In genomic region chr7:50068026-50068425, GRCh38 we compare ENCODE assay signal across 9 cellular contexts. TPM values are rescaled to one million over a fixed set of nuclear protein-coding genes. Genes with fewer than 3 reads are reported as not detected.
DNase-seq lines count a peak whose midpoint lies in the region; ATAC-seq, FAIRE-seq and TF ChIP-seq lines count a peak whose summit lies in the region.
"Had no signal": no experiment of that assay in that cellular context is flagged by ENCODE, and none has a peak within 500 bp of the region (broad histone marks: within the 10 kb centered on the region; RNA-seq: fewer than 3 reads in every experiment).

No MANE protein-coding gene starts in this region.

- no peak overlapping the region for H3K27ac Mint-ChIP-seq in Caco-2 (ENCODE audit: unreplicated experiment)

- DNase-seq in Caco-2 (peak in 1 of 2 experiments; percentile 8), colonic mucosa (peak; percentile 27), pancreas (peak in 3 of 6 donors; percentile 21 to 47 (median 31)), SW 1271 (lab: John Stamatoyannopoulos, UW) (no peak), GM10248 (ENCODE audit: extremely low spot score) (no peak)

- BruUV-seq in Caco-2 (replicated peaks; lab: Mats Ljungman, UMichigan): no TSS peak

- H3K36me3 ChIP-seq in Caco-2 (ENCODE audit: control insufficient read depth, insufficient read depth, low read length): no peaks in the 10 kb centered on the region
- no peaks in the 10 kb centered on the region; the same call in 1 of the 2 replicates for H3K36me3 ChIP-seq in OCI-LY1 (ENCODE audit: insufficient read depth, low read length)
- H3K36me3 ChIP-seq in colonic mucosa: no peaks in the 10 kb centered on the region
- H3K36me3 ChIP-seq in pancreas: no peaks in the 10 kb centered on the region

- H3K4me2 ChIP-seq in OCI-LY1 (ENCODE audit: low read length): no peak overlapping the region

- H3F3A ChIP-seq in OCI-LY1 (ENCODE audit: insufficient read depth, low read length): no peaks in the 10 kb centered on the region

- peaks cover 15% of the 10 kb centered on the region for H3K36me3 Mint-ChIP-seq in Caco-2 (ENCODE audit: insufficient read depth, unreplicated experiment)

- H3K4me3 ChIP-seq in Caco-2 (ENCODE audit: low read depth, low read length) (no peak overlapping the region), OCI-LY1 (ENCODE audit: low read depth, low read length, poor library complexity, severe bottlenecking) (no peak overlapping the region), colonic mucosa (no peak overlapping the region), pancreas (peak overlapping the region in 2 of 4 donors; percentile 43 to 51)

- intact Hi-C loops in Caco-2 (cut with micrococcal nuclease; ENCODE audit: unreplicated experiment) (no loop called here), colonic mucosa (cut with DNase I) (no loop called here), pancreas (cut with DNase I) (no loop called here)

- POLR2A ChIA-PET in Caco-2 (lab: Charles Lee): no interaction called here
- POLR2A ChIA-PET in GM10248 (lab: Yijun Ruan, JAX): no interaction called here

- H3K9me2 ChIP-seq in OCI-LY1 (ENCODE audit: low read depth, low read length): no peaks in the 10 kb centered on the region

- H3K4me1 Mint-ChIP-seq in Caco-2 (ENCODE audit: low read depth, unreplicated experiment): peaks cover 22% of the 10 kb centered on the region

- TF ChIP-seq CTCF in Caco-2 (IDR thresholded peaks at IDR 0.05; ENCODE audit: insufficient read depth in 1 of 2, low read depth in 1 of 2, low read length in 1 of 2, severe bottlenecking in 1 of 2, unreplicated experiment in 1 of 2) (peak in 1 of 2 experiments; percentile 38), OCI-LY1 (IDR thresholded peaks at IDR 0.05; ENCODE audit: low read length) (peak; percentile 29; the same call in 1 of the 2 replicates), colonic mucosa (IDR thresholded peaks at IDR 0.05) (peak; percentile 38), pancreas (IDR thresholded peaks at IDR 0.05) (peak in 3 of 4 donors; percentile 17 to 47 (median 33)), GM10248 (IDR thresholded peaks at IDR 0.05; ENCODE audit: control extremely low read depth, extremely low read depth, low read depth, missing control alignments) (no peak)

- H3K27me3 ChIP-seq in Caco-2 (replicated peaks; ENCODE audit: control insufficient read depth, insufficient read depth, low read length) (no peaks in the 10 kb centered on the region), OCI-LY1 (ENCODE audit: insufficient read depth, low read length) (no peaks in the 10 kb centered on the region), colonic mucosa (no peaks in the 10 kb centered on the region), pancreas (no peaks in the 10 kb centered on the region)

- CTCF ChIA-PET in Caco-2 (lab: Charles Lee) (interaction anchor here (0.6 to 0.7 kb wide), 2 partner anchors 135 to 140 kb away, joined by 4 to 7 read pairs; no protein-coding TSS in a partner anchor), GM10248 (lab: Yijun Ruan, JAX) (interaction anchor here (0.8 to 2.6 kb wide), 7 partner anchors 9 to 1095 kb away, joined by 3 to 14 read pairs (median 3); partner anchors contain the start of gene ZPBP)

- WGBS in pancreas, 2 donors: 1 to 2% methylated on average over 2 of the region's 2 CpGs

- peak; percentile 40 for ATAC-seq in GM19463 (IDR thresholded peaks at IDR 0.05; ENCODE audit: unreplicated experiment)
- peak; percentile 76 to 84 (median 80) for ATAC-seq in pancreas
- ATAC-seq in GM18873 (IDR thresholded peaks at IDR 0.05; ENCODE audit: low FRiP score, unreplicated experiment): no peak

- FAIRE-seq in pancreas (lab: Jason Lieb, UNC): no peak

- peak overlapping the region; percentile 70 for H3K4me3 Mint-ChIP-seq in Caco-2 (ENCODE audit: unreplicated experiment)

- H3K4me1 ChIP-seq in Caco-2 (peaks cover 17% of the 10 kb centered on the region), OCI-LY1 (ENCODE audit: insufficient read depth, low read length, severe bottlenecking) (no peaks in the 10 kb centered on the region), colonic mucosa (peaks cover 5% of the 10 kb centered on the region), pancreas (no peaks in the 10 kb centered on the region)

- H3K27ac ChIP-seq in OCI-LY1 (ENCODE audit: low read depth, low read length, poor library complexity, severe bottlenecking) (no peak overlapping the region), colonic mucosa (no peak overlapping the region), pancreas (peak overlapping the region in 2 of 4 donors; percentile 43 to 77)

- H4K20me1 ChIP-seq in OCI-LY1 (ENCODE audit: insufficient read depth, low read length): no peaks in the 10 kb centered on the region

- no peaks in the 10 kb centered on the region for H3K27me3 Mint-ChIP-seq in Caco-2 (ENCODE audit: insufficient read depth, unreplicated experiment)

- H3K79me2 ChIP-seq in OCI-LY1 (ENCODE audit: insufficient read depth, low read length): no peaks in the 10 kb centered on the region

- H2AFZ ChIP-seq in OCI-LY1 (ENCODE audit: low read length): no peak overlapping the region

- H3K9ac ChIP-seq in OCI-LY1 (ENCODE audit: low read length) (no peak overlapping the region), colonic mucosa (ENCODE audit: low read depth in 2 of 2, low read length in 2 of 2) (no peak overlapping the region)

- H3K9me3 ChIP-seq in Caco-2 (peaks cover 10% of the 10 kb centered on the region), OCI-LY1 (ENCODE audit: low read length) (peaks cover 7% of the 10 kb centered on the region; the same call in 1 of the 2 replicates), colonic mucosa (no peaks in the 10 kb centered on the region), pancreas (no peaks in the 10 kb centered on the region)

- peaks cover 19% of the 10 kb centered on the region for H3K9me3 Mint-ChIP-seq in Caco-2 (ENCODE audit: unreplicated experiment)

RNA-seq across cellular contexts. Expression of gene ZPBP, which starts 25.0 kb away (rescaled TPM):
- total RNA-seq in Caco-2 (2022): not detected in 2 replicates
- not detected for total RNA-seq in colonic mucosa
- under 1 TPM in 4 of 6 donors, not detected in 2; 0.12 to 0.38 (median 0.17) TPM for total RNA-seq in pancreas
- under 1 TPM in 1 of 2 donors, not detected in 1; 0.33 TPM for polyA plus RNA-seq in pancreas
- total RNA-seq: LHCN-M2 had no signal
